17 cellular contexts compared by ENCODE assay signal in the genomic region with DNA sequence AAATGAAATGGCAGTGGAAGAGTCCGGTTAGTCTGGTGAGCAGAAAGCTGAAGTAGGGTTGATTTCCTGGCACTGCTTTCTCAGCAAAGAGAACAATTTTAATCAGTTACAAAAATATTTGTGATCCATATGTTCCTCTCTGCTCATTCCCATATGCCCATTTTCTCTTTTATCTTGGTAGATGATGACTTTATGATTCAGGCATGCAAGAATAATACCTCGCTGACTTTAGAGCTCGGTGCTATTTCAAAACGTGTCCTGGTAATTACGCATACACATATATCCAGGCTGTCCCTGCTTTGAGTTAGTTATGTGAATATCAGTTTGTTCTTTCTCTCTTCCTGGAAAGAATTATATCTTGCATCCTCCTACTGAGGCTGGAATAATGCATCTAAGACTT. TPM values are rescaled to one million over a fixed set of nuclear protein-coding genes. Genes with fewer than 3 reads are reported as not detected.
"Had no signal": no experiment of that assay in that cellular context is flagged by ENCODE, and none has a peak within 500 bp of the region (broad histone marks: within the 10 kb centered on the region; RNA-seq: fewer than 3 reads in every experiment).

No MANE protein-coding gene starts in this region.

- DNase-seq: activated CD4-positive, alpha-beta T cell treated with anti-CD3 and anti-CD28 coated beads for 1 hour; activated CD4-positive, alpha-beta T cell treated with anti-CD3 and anti-CD28 coated beads, Interleukin-2, amount 50 U/mL, for 48 hours; activated naive CD4-positive, alpha-beta T cell treated with anti-CD3 and anti-CD28 coated beads, Interleukin-2, amount 10 ng/mL, durations not matched to agents 7 days and 5 days; dermis blood vessel endothelial cell; kidney; left ventricle myocardium inferior; naive thymus-derived CD4-positive, alpha-beta T cell; stimulated activated CD4-positive, alpha-beta T cell treated with anti-CD3 and anti-CD28 coated beads, Interleukin-2, amount 100 ng/mL, for 48 hours; T-helper 1 cell; T1000; thyroid gland had no signal

- H3K9me3 ChIP-seq: left ventricle myocardium inferior, thyroid gland had no signal

- H3K9ac ChIP-seq: parathyroid adenoma had no signal

- ATAC-seq: naive thymus-derived CD4-positive, alpha-beta T cell; stimulated activated memory B cell treated with anti-CD40 and anti-IgM and Interleukin-4, amounts not matched to agents 10 μg/mL and 1 μg/mL and 100 μg/mL, for 72 hours had no signal

- H3K36me3 ChIP-seq: left ventricle myocardium inferior, thyroid gland had no signal

- H3K27me3 ChIP-seq: thyroid gland had no signal

- H3K4me3 ChIP-seq: hepatocyte, left ventricle myocardium inferior, thyroid gland had no signal

- H3K4me1 ChIP-seq: left ventricle myocardium inferior, parathyroid adenoma, thyroid gland had no signal

- H3K27ac ChIP-seq: epithelial cell of prostate, hepatocyte, left ventricle myocardium inferior, parathyroid adenoma, thyroid gland had no signal

RNA-seq across cellular contexts. Expression of gene ARPP21, which starts 38.5 kb away (rescaled TPM):
- total RNA-seq: dermis blood vessel endothelial cell; fibroblast of lung; hepatocyte; left ventricle myocardium inferior; mononuclear cell; naive thymus-derived CD4-positive, alpha-beta T cell; thyroid gland had no signal
